In the genomic region with DNA sequence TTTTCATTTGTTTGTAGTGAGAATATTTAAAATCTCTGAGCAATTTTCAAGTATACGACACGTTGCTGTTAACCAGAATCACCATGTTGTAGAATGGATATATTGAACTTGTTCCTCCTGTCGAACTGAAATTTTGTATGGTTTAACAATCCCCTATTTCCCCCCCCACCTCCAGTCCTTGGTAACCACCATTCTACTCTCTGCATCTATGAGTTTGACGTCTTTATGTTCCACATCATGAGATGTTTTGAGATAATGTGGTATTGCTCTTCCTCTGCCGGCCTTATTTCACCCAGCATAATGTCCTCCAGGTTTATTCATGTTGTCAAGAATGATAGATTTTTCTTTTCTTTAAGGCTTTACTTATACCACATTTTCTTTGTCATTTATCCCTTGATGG, we compare ENCODE assay signal across 15 cellular contexts.
"Had no signal": no experiment of that assay in that cellular context is flagged by ENCODE, and none has a peak within 500 bp of the region (broad histone marks: within the 10 kb centered on the region; RNA-seq: fewer than 3 reads in every experiment).

No MANE protein-coding gene starts in this region.

- H3K4me3 Mint-ChIP-seq: memory B cell, neural crest cell had no signal

- DNase-seq: activated CD4-positive, alpha-beta T cell treated with anti-CD3 and anti-CD28 coated beads for 1 hour; adrenal gland; effector CD8-positive, alpha-beta T cell; islet precursor cell; SHP77; stimulated activated CD4-positive, alpha-beta T cell treated with anti-CD3 and anti-CD28 coated beads, Interleukin-12 subunit alpha, Interleukin-12 subunit beta, amount 100 ng/mL, for 4 hours; stomach had no signal

- H3K27ac ChIP-seq: adrenal gland, coronary artery, epithelial cell of prostate, gastroesophageal sphincter, stomach, thoracic aorta had no signal

- H3K4me1 Mint-ChIP-seq: memory B cell, neural crest cell had no signal

- H3K9me3 ChIP-seq: adrenal gland, gastroesophageal sphincter, stomach, thoracic aorta had no signal

- H3K27me3 ChIP-seq: gastroesophageal sphincter had no signal

- ATAC-seq: gastroesophageal sphincter, left lobe of liver, SK-N-SH treated with all-trans-retinoic acid at 6 μM for 48 hours had no signal

- H3K4me1 ChIP-seq: adrenal gland, gastroesophageal sphincter, stomach had no signal

- H3K36me3 Mint-ChIP-seq: memory B cell had no signal

- H3K27ac Mint-ChIP-seq: memory B cell had no signal

- H3K36me3 ChIP-seq: adrenal gland, gastroesophageal sphincter, stomach, thoracic aorta had no signal

- H3K4me3 ChIP-seq: adrenal gland, coronary artery, gastroesophageal sphincter, stomach, thoracic aorta had no signal

- H3K9me3 Mint-ChIP-seq: neural crest cell had no signal
